ENCODE assay signal across 1 cellular context in genomic region chr19:4700573-4700970, GRCh38.
TF ChIP-seq lines count a peak whose summit lies in the region.

No MANE protein-coding gene starts in this region.

TF ChIP-seq in K562, 482 proteins besides CTCF, POLR2A, EP300 and RAD21:
- TF ChIP-seq MAFF (IDR thresholded peaks at IDR 0.05; ENCODE audit: low read length) = no peak
- TF ChIP-seq SAP30 (IDR thresholded peaks at IDR 0.05; ENCODE audit: borderline replicate concordance, insufficient read depth, low read depth, low read length, poor library complexity, severe bottlenecking) = no peak
- no peak for TF ChIP-seq ZNF282 (CRISPR knock-in tag; IDR thresholded peaks at IDR 0.05)
- TF ChIP-seq, protein P1, sequence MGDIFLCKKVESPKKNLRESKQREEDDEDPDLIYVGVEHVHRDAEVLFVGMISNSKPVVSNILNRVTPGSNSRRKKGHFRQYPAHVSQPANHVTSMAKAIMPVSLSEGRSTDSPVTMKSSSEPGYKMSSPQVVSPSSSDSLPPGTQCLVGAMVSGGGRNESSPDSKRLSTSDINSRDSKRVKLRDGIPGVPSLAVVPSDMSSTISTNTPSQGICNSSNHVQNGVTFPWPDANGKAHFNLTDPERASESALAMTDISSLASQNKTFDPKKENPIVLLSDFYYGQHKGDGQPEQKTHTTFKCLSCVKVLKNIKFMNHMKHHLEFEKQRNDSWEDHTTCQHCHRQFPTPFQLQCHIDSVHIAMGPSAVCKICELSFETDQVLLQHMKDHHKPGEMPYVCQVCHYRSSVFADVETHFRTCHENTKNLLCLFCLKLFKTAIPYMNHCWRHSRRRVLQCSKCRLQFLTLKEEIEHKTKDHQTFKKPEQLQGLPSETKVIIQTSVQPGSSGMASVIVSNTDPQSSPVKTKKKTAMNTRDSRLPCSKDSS (IDR thresholded peaks at IDR 0.05; ENCODE audit: low read depth, partially characterized antibody) = no peak
- TF ChIP-seq BHLHE40 (IDR thresholded peaks at IDR 0.05; ENCODE audit: low read length) = no peak
- no peak for TF ChIP-seq ZZZ3 (IDR thresholded peaks at IDR 0.05)
- no peak for TF ChIP-seq SRF (CRISPR knock-in tag; IDR thresholded peaks at IDR 0.05)
- no peak for TF ChIP-seq ZNF143 (CRISPR knock-in tag; IDR thresholded peaks at IDR 0.05)
- TF ChIP-seq ZBED1 (IDR thresholded peaks at IDR 0.05) = no peak
- TF ChIP-seq MNT (conservative IDR thresholded peaks at IDR 0.05) = no peak
- TF ChIP-seq TFAM (CRISPR knock-in tag; conservative IDR thresholded peaks at IDR 0.05) = no peak
- TF ChIP-seq PPARD (CRISPR knock-in tag; IDR thresholded peaks at IDR 0.05) = no peak
- no peak for TF ChIP-seq ZNF785 (CRISPR knock-in tag; IDR thresholded peaks at IDR 0.05)
- no peak for TF ChIP-seq NR2C1 (IDR thresholded peaks at IDR 0.05)
- TF ChIP-seq NR2C1 (tag; IDR thresholded peaks at IDR 0.05) = no peak
- TF ChIP-seq PHTF2 (CRISPR knock-in tag; IDR thresholded peaks at IDR 0.05) = no peak
